In the genomic region with DNA sequence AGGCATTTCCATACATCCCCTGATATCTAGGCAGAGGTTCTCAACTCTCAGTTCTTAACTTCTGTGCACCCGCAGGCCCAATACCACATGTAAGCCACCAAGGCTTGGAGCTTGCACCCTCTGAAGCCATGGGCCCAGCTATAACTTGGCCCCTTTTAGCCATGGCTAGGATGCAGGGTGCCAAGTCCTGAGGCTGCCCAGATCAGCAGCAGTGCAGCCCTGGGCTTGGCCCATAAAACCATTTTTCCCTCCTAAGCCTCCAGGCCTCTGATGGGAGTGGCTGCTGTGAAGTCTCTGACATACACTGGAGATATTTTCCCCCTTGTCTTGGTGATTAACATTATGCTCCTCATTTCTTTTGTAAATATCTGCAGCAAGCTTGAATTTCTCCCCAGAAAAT, we compare ENCODE assay signal across 7 cellular contexts.
"Had no signal": no experiment of that assay in that cellular context is flagged by ENCODE, and none has a peak within 500 bp of the region (broad histone marks: within the 10 kb centered on the region; RNA-seq: fewer than 3 reads in every experiment).

No MANE protein-coding gene starts in this region.

- H3K4me3 ChIP-seq: K562 had no signal

- ATAC-seq: HepG2, K562 had no signal

- H3K27ac ChIP-seq: HL-60 had no signal

- DNase-seq: IMR-90, KBM-7, KG1 had no signal

- FAIRE-seq: HepG2, HTR-8/SVneo, K562 had no signal
